Comparison of ENCODE assay signal across 8 cellular contexts in genomic region chr4:141220655-141221605, GRCh38. TPM values are rescaled to one million over a fixed set of nuclear protein-coding genes. Genes with fewer than 3 reads are reported as not detected.
A peak's percentile ranks its signal among the peaks of the same experiment; 100 is the strongest.
DNase-seq lines count a peak whose midpoint lies in the region; ATAC-seq, FAIRE-seq and TF ChIP-seq lines count a peak whose summit lies in the region.

ZNF330 (plus strand) TSS chr4:141220895; CDS start chr4:141222372, 1,477 bp downstream.

- peak within 1 kb of the TSS; percentile 81 to 96 for H3K4me3 ChIP-seq in prostate gland
- H3K4me3 ChIP-seq in urinary bladder (ENCODE audit: low read depth, low read length), result peak within 1 kb of the TSS; percentile 84

- peak; percentile 87 for ATAC-seq in HG02678 (IDR thresholded peaks at IDR 0.05; ENCODE audit: unreplicated experiment)
- peak; percentile 96 for ATAC-seq in left ventricle myocardium superior

- no peaks in the 10 kb centered on the region for H3K27me3 ChIP-seq in prostate gland (replicated peaks; ENCODE audit: insufficient read depth)

- peak in 3 of 4 experiments; percentile 19 to 37 (median 29) for TF ChIP-seq CTCF in prostate gland (IDR thresholded peaks at IDR 0.05)

- peak; percentile 47 for DNase-seq in GM12892 (ENCODE audit: insufficient read length)
- peak; percentile 41 for DNase-seq in NCI-H1105 treated with DMSO at 0.1 percent for 48 hours (lab: John Stamatoyannopoulos, UW)
- DNase-seq in T-helper 2 cell, result peak; percentile 75 to 83 (median 80)
- peak; percentile 97 for DNase-seq in left ventricle myocardium superior
- DNase-seq in prostate gland (ENCODE audit: low spot score), result peak; percentile 87

- intact Hi-C loops in left ventricle myocardium superior (cut with micrococcal nuclease) (no loop called here), prostate gland (cut with DNase I) (loop anchor here (10.0 kb wide), 1 partner anchor 356 kb away; no protein-coding TSS in a partner anchor)

- peak within 1 kb of the TSS; percentile 85 for H3K27ac ChIP-seq in angular gyrus (ENCODE audit: low read depth, low read length)
- peak within 1 kb of the TSS; percentile 93 to 97 for H3K27ac ChIP-seq in prostate gland
- peak within 1 kb of the TSS; percentile 90 for H3K27ac ChIP-seq in urinary bladder (ENCODE audit: low read depth)

- peak; percentile 88 for TF ChIP-seq POLR2A in GM12892 (IDR thresholded peaks at IDR 0.05; ENCODE audit: low read depth, low read length)
- peak; percentile 82 for TF ChIP-seq POLR2A in prostate gland (IDR thresholded peaks at IDR 0.05)

- H3K4me1 ChIP-seq in prostate gland (replicated peaks), result no peaks in the 10 kb centered on the region
- H3K4me1 ChIP-seq in urinary bladder (ENCODE audit: insufficient read depth), result no peaks in the 10 kb centered on the region

- under 1% methylated on average over 45 of the region's 56 CpGs for WGBS in prostate gland
- under 1% methylated on average over 56 of the region's 56 CpGs for WGBS in urinary bladder

- peak; percentile 97 for FAIRE-seq in GM12892 (lab: Jason Lieb, UNC)

- H3K36me3 ChIP-seq in prostate gland (no peaks in the 10 kb centered on the region), urinary bladder (ENCODE audit: insufficient read depth) (no peaks in the 10 kb centered on the region)

- H3K9me3 ChIP-seq in prostate gland, result no peaks in the 10 kb centered on the region

RNA-seq across cellular contexts. Expression of gene ZNF330, which starts in this region (rescaled TPM):
- polyA plus RNA-seq in GM12892 (2012; ENCODE audit: missing spikeins), result 45.3 TPM
- total RNA-seq in left ventricle myocardium superior (160 TPM), prostate gland (10 to 100 TPM; 12.1 to 22.7 TPM), urinary bladder (36.1 TPM)
- polyA plus RNA-seq in urinary bladder, result 49.9 TPM

Comparison
In these comparisons a context has a peak if more than half of its experiments do, and no peak if none do; other contexts are left out.
1. Peak in every context shown above with its lines: DNase-seq, ATAC-seq, H3K4me3 ChIP-seq and H3K27ac ChIP-seq.
2. DNase-seq: peak in every context shown above with its lines; median percentile 97 in left ventricle myocardium superior; 87 in prostate gland; 80 in T-helper 2 cell; 47 in GM12892; 41 in NCI-H1105 treated with DMSO at 0.1 percent for 48 hours.